Comparison of ENCODE assay signal across 8 cellular contexts in genomic region chr17:44775136-44775837, GRCh38. TPM values are rescaled to one million over a fixed set of nuclear protein-coding genes. Genes with fewer than 3 reads are reported as not detected.
DNase-seq lines count a peak whose midpoint lies in the region; ATAC-seq and FAIRE-seq lines count a peak whose summit lies in the region.

No MANE protein-coding gene starts in this region.

- DNase-seq in COLO829 (ENCODE audit: low spot score) (peak; percentile 100), HTR-8/SVneo (ENCODE audit: insufficient read length, low spot score) (peak; percentile 100), NOMO-1 (lab: John Stamatoyannopoulos, UW; ENCODE audit: unreplicated experiment in 2 of 2) (peak; percentile 93 to 96), epidermal melanocyte (ENCODE audit: insufficient read length, low spot score) (peak; percentile 91), mucosa of gallbladder (ENCODE audit: low spot score) (peak; percentile 98)
- peak; percentile 99 for DNase-seq in activated CD8-positive, alpha-beta memory T cell treated with anti-CD3 and anti-CD28 coated beads, Interleukin-2, amount 50 U/mL, for 4 hours
- DNase-seq in stimulated activated CD8-positive, alpha-beta memory T cell treated with anti-CD3 and anti-CD28 coated beads, Interleukin-4, amount 100 ng/mL, for 4 hours (ENCODE audit: low read depth in 2 of 2, low spot score in 1 of 2): peak; percentile 96

- peak; percentile 100 for FAIRE-seq in HTR-8/SVneo (lab: Jason Lieb, UNC)

- peak; percentile 84 for ATAC-seq in GM21360 (IDR thresholded peaks at IDR 0.05; ENCODE audit: unreplicated experiment)

RNA-seq across cellular contexts. Expression of gene ADAM11, which starts 16.5 kb away (rescaled TPM):
- 2.8 TPM for total RNA-seq in mucosa of gallbladder

RNA-seq across cellular contexts. Expression of gene GJC1, which starts 54.8 kb away (rescaled TPM):
- 17.3 TPM for total RNA-seq in mucosa of gallbladder

Comparison
In these comparisons a context has a peak if more than half of its experiments do, and no peak if none do; other contexts are left out.
1. Peak in every context shown above with its lines: DNase-seq and ATAC-seq.